1 cellular context compared by ENCODE assay signal in the genomic region with DNA sequence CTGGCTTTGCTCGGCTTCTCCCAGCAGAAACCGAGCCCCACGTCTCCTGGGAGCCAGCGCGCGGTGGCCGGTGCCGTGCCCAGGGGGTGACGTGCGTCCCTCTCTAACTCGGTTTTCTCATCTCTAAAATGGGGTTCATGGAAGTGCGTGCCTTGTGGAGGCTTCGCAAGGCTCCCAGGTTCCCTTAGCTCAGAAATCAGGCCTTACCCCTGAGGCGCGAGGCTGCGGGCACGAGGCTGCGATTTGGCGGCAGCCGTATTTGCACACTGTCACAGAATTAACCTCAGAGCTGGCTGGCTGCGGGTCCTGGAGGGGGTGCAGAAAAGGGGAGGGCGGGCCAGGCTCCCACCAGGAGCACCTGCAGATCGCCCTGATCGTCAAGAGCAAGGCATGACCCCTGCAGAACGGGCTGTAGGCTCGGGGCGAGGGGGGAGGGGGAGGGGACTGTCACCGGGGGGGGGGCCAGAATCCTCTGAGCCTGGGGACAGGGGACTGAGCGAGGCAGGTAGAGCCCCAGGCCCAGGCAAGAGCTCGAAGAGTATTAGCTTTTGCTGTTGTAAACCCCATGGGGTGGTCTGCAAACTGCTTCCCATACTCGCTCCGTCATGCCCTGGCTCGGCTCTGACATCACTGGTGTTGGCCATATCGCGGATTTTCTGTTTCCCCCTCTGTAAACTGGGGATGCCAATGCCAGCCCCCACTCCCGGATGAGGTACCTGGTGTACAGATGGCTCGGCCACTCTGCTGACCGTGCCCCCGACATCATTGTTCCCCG.
A peak's percentile ranks its signal among the peaks of the same experiment; 100 is the strongest.
TF ChIP-seq lines count a peak whose summit lies in the region.

No MANE protein-coding gene starts in this region.

TF ChIP-seq in K562, 482 proteins besides CTCF, POLR2A, EP300 and RAD21 (continues in another document):
- TF ChIP-seq, protein P1, sequence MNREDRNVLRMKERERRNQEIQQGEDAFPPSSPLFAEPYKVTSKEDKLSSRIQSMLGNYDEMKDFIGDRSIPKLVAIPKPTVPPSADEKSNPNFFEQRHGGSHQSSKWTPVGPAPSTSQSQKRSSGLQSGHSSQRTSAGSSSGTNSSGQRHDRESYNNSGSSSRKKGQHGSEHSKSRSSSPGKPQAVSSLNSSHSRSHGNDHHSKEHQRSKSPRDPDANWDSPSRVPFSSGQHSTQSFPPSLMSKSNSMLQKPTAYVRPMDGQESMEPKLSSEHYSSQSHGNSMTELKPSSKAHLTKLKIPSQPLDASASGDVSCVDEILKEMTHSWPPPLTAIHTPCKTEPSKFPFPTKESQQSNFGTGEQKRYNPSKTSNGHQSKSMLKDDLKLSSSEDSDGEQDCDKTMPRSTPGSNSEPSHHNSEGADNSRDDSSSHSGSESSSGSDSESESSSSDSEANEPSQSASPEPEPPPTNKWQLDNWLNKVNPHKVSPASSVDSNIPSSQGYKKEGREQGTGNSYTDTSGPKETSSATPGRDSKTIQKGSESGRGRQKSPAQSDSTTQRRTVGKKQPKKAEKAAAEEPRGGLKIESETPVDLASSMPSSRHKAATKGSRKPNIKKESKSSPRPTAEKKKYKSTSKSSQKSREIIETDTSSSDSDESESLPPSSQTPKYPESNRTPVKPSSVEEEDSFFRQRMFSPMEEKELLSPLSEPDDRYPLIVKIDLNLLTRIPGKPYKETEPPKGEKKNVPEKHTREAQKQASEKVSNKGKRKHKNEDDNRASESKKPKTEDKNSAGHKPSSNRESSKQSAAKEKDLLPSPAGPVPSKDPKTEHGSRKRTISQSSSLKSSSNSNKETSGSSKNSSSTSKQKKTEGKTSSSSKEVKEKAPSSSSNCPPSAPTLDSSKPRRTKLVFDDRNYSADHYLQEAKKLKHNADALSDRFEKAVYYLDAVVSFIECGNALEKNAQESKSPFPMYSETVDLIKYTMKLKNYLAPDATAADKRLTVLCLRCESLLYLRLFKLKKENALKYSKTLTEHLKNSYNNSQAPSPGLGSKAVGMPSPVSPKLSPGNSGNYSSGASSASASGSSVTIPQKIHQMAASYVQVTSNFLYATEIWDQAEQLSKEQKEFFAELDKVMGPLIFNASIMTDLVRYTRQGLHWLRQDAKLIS (CRISPR knock-in tag; IDR thresholded peaks at IDR 0.05) = no peak
- TF ChIP-seq, protein P2, sequence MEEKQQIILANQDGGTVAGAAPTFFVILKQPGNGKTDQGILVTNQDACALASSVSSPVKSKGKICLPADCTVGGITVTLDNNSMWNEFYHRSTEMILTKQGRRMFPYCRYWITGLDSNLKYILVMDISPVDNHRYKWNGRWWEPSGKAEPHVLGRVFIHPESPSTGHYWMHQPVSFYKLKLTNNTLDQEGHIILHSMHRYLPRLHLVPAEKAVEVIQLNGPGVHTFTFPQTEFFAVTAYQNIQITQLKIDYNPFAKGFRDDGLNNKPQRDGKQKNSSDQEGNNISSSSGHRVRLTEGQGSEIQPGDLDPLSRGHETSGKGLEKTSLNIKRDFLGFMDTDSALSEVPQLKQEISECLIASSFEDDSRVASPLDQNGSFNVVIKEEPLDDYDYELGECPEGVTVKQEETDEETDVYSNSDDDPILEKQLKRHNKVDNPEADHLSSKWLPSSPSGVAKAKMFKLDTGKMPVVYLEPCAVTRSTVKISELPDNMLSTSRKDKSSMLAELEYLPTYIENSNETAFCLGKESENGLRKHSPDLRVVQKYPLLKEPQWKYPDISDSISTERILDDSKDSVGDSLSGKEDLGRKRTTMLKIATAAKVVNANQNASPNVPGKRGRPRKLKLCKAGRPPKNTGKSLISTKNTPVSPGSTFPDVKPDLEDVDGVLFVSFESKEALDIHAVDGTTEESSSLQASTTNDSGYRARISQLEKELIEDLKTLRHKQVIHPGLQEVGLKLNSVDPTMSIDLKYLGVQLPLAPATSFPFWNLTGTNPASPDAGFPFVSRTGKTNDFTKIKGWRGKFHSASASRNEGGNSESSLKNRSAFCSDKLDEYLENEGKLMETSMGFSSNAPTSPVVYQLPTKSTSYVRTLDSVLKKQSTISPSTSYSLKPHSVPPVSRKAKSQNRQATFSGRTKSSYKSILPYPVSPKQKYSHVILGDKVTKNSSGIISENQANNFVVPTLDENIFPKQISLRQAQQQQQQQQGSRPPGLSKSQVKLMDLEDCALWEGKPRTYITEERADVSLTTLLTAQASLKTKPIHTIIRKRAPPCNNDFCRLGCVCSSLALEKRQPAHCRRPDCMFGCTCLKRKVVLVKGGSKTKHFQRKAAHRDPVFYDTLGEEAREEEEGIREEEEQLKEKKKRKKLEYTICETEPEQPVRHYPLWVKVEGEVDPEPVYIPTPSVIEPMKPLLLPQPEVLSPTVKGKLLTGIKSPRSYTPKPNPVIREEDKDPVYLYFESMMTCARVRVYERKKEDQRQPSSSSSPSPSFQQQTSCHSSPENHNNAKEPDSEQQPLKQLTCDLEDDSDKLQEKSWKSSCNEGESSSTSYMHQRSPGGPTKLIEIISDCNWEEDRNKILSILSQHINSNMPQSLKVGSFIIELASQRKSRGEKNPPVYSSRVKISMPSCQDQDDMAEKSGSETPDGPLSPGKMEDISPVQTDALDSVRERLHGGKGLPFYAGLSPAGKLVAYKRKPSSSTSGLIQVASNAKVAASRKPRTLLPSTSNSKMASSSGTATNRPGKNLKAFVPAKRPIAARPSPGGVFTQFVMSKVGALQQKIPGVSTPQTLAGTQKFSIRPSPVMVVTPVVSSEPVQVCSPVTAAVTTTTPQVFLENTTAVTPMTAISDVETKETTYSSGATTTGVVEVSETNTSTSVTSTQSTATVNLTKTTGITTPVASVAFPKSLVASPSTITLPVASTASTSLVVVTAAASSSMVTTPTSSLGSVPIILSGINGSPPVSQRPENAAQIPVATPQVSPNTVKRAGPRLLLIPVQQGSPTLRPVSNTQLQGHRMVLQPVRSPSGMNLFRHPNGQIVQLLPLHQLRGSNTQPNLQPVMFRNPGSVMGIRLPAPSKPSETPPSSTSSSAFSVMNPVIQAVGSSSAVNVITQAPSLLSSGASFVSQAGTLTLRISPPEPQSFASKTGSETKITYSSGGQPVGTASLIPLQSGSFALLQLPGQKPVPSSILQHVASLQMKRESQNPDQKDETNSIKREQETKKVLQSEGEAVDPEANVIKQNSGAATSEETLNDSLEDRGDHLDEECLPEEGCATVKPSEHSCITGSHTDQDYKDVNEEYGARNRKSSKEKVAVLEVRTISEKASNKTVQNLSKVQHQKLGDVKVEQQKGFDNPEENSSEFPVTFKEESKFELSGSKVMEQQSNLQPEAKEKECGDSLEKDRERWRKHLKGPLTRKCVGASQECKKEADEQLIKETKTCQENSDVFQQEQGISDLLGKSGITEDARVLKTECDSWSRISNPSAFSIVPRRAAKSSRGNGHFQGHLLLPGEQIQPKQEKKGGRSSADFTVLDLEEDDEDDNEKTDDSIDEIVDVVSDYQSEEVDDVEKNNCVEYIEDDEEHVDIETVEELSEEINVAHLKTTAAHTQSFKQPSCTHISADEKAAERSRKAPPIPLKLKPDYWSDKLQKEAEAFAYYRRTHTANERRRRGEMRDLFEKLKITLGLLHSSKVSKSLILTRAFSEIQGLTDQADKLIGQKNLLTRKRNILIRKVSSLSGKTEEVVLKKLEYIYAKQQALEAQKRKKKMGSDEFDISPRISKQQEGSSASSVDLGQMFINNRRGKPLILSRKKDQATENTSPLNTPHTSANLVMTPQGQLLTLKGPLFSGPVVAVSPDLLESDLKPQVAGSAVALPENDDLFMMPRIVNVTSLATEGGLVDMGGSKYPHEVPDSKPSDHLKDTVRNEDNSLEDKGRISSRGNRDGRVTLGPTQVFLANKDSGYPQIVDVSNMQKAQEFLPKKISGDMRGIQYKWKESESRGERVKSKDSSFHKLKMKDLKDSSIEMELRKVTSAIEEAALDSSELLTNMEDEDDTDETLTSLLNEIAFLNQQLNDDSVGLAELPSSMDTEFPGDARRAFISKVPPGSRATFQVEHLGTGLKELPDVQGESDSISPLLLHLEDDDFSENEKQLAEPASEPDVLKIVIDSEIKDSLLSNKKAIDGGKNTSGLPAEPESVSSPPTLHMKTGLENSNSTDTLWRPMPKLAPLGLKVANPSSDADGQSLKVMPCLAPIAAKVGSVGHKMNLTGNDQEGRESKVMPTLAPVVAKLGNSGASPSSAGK (IDR thresholded peaks at IDR 0.05) = peak; percentile 43; the same call in 1 of the 2 replicates
- no peak for TF ChIP-seq ZEB2 (IDR thresholded peaks at IDR 0.05)
- no peak for TF ChIP-seq ZNF143 (CRISPR knock-in tag; IDR thresholded peaks at IDR 0.05)
- peak in 1 of 2 experiments; percentile 69; a peak in 2 of 4 replicates for TF ChIP-seq KDM1A (IDR thresholded peaks at IDR 0.05)
- TF ChIP-seq, protein P3, sequence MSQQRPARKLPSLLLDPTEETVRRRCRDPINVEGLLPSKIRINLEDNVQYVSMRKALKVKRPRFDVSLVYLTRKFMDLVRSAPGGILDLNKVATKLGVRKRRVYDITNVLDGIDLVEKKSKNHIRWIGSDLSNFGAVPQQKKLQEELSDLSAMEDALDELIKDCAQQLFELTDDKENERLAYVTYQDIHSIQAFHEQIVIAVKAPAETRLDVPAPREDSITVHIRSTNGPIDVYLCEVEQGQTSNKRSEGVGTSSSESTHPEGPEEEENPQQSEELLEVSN (IDR thresholded peaks at IDR 0.05; ENCODE audit: borderline replicate concordance in 1 of 2, extremely low read depth in 1 of 2, insufficient read depth in 1 of 2, insufficient read length in 1 of 2, low read depth in 1 of 2, low read length in 1 of 2, poor library complexity in 1 of 2, severe bottlenecking in 1 of 2) = peak; percentile 43 to 88
- TF ChIP-seq MTA1 (IDR thresholded peaks at IDR 0.05; ENCODE audit: borderline replicate concordance) = no peak
- TF ChIP-seq ZNF699 (CRISPR knock-in tag; IDR thresholded peaks at IDR 0.05; ENCODE audit: insufficient replicate concordance) = no peak
- TF ChIP-seq SRF (CRISPR knock-in tag; IDR thresholded peaks at IDR 0.05) = no peak
- TF ChIP-seq, protein P4, sequence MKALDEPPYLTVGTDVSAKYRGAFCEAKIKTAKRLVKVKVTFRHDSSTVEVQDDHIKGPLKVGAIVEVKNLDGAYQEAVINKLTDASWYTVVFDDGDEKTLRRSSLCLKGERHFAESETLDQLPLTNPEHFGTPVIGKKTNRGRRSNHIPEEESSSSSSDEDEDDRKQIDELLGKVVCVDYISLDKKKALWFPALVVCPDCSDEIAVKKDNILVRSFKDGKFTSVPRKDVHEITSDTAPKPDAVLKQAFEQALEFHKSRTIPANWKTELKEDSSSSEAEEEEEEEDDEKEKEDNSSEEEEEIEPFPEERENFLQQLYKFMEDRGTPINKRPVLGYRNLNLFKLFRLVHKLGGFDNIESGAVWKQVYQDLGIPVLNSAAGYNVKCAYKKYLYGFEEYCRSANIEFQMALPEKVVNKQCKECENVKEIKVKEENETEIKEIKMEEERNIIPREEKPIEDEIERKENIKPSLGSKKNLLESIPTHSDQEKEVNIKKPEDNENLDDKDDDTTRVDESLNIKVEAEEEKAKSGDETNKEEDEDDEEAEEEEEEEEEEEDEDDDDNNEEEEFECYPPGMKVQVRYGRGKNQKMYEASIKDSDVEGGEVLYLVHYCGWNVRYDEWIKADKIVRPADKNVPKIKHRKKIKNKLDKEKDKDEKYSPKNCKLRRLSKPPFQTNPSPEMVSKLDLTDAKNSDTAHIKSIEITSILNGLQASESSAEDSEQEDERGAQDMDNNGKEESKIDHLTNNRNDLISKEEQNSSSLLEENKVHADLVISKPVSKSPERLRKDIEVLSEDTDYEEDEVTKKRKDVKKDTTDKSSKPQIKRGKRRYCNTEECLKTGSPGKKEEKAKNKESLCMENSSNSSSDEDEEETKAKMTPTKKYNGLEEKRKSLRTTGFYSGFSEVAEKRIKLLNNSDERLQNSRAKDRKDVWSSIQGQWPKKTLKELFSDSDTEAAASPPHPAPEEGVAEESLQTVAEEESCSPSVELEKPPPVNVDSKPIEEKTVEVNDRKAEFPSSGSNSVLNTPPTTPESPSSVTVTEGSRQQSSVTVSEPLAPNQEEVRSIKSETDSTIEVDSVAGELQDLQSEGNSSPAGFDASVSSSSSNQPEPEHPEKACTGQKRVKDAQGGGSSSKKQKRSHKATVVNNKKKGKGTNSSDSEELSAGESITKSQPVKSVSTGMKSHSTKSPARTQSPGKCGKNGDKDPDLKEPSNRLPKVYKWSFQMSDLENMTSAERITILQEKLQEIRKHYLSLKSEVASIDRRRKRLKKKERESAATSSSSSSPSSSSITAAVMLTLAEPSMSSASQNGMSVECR (CRISPR knock-in tag; IDR thresholded peaks at IDR 0.05) = no peak
- no peak for TF ChIP-seq EZH2 (IDR thresholded peaks at IDR 0.05; ENCODE audit: borderline replicate concordance, low read depth, low read length)
- TF ChIP-seq ZBED1 (IDR thresholded peaks at IDR 0.05) = no peak
- TF ChIP-seq CBX1 (IDR thresholded peaks at IDR 0.05; ENCODE audit: low read depth) = 0 out of 2 replicates have a peak, but pooled peaks have one; percentile 4
- TF ChIP-seq, protein P5, sequence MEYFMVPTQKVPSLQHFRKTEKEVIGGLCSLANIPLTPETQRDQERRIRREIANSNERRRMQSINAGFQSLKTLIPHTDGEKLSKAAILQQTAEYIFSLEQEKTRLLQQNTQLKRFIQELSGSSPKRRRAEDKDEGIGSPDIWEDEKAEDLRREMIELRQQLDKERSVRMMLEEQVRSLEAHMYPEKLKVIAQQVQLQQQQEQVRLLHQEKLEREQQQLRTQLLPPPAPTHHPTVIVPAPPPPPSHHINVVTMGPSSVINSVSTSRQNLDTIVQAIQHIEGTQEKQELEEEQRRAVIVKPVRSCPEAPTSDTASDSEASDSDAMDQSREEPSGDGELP (CRISPR knock-in tag; IDR thresholded peaks at IDR 0.05; ENCODE audit: borderline replicate concordance) = peak; percentile 1; the same call in 1 of the 2 replicates
- TF ChIP-seq, protein P6, sequence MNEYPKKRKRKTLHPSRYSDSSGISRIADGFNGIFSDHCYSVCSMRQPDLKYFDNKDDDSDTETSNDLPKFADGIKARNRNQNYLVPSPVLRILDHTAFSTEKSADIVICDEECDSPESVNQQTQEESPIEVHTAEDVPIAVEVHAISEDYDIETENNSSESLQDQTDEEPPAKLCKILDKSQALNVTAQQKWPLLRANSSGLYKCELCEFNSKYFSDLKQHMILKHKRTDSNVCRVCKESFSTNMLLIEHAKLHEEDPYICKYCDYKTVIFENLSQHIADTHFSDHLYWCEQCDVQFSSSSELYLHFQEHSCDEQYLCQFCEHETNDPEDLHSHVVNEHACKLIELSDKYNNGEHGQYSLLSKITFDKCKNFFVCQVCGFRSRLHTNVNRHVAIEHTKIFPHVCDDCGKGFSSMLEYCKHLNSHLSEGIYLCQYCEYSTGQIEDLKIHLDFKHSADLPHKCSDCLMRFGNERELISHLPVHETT (CRISPR knock-in tag; conservative IDR thresholded peaks at IDR 0.05 in 1 of 2, IDR thresholded peaks at IDR 0.05 in 1 of 2) = 0 out of 4 replicates have a peak, but pooled peaks of 1 of the 2 experiments have one; percentile 29
- TF ChIP-seq KHSRP (IDR thresholded peaks at IDR 0.05) = no peak
